ENCODE assay signal across 8 cellular contexts in genomic region chr4:55866973-55867574, GRCh38. TPM values are rescaled to one million over a fixed set of nuclear protein-coding genes. Genes with fewer than 3 reads are reported as not detected.
DNase-seq lines count a peak whose midpoint lies in the region; ATAC-seq, FAIRE-seq and TF ChIP-seq lines count a peak whose summit lies in the region.

No MANE protein-coding gene starts in this region.

- POLR2A ChIA-PET in A673 (lab: Charles Lee; ENCODE audit: low non-redundant PET), result no interaction called here
- POLR2A ChIA-PET in PC-3 (lab: Charles Lee; ENCODE audit: unreplicated experiment), result interaction anchor here (0.5 to 0.7 kb wide), 2 partner anchors 81 to 82 kb away, joined by 4 to 5 read pairs; no protein-coding TSS in a partner anchor

- TF ChIP-seq CTCF in A673 (conservative IDR thresholded peaks at IDR 0.05; ENCODE audit: low read depth, low read length) (peak; percentile 67), PC-3 (conservative IDR thresholded peaks at IDR 0.05; ENCODE audit: low read depth, low read length) (peak; percentile 95), choroid plexus epithelial cell (conservative IDR thresholded peaks at IDR 0.05; ENCODE audit: low read depth, low read length) (peak; percentile 82), right lobe of liver (IDR thresholded peaks at IDR 0.05) (peak; percentile 70 to 87 (median 87))

- no peak for TF ChIP-seq POLR2A in right lobe of liver (IDR thresholded peaks at IDR 0.05)

- H3K4me2 ChIP-seq in PC-3 (ENCODE audit: low read length), result peak overlapping the region; percentile 64

- H3K4me1 ChIP-seq in A673 (ENCODE audit: insufficient read depth, low read length, poor library complexity, severe bottlenecking), result peaks cover 19% of the 10 kb centered on the region
- peaks cover 28% of the 10 kb centered on the region for H3K4me1 ChIP-seq in PC-3 (ENCODE audit: insufficient read depth, low read length)
- no peaks in the 10 kb centered on the region for H3K4me1 ChIP-seq in right lobe of liver

- no peak overlapping the region for H3K9ac ChIP-seq in PC-3 (ENCODE audit: low read length)

- H3K27ac ChIP-seq in A673 (ENCODE audit: low read depth, low read length, poor library complexity, severe bottlenecking) (no peak overlapping the region), PC-3 (ENCODE audit: low read length) (peak overlapping the region; percentile 41), right lobe of liver (no peak overlapping the region)

- H3K27me3 ChIP-seq in A673 (replicated peaks; ENCODE audit: insufficient read depth, low read depth, low read length, poor library complexity) (no peaks in the 10 kb centered on the region), H7 (ENCODE audit: control insufficient read depth, insufficient read depth, low read length) (no peaks in the 10 kb centered on the region), PC-3 (ENCODE audit: low read length) (no peaks in the 10 kb centered on the region), right lobe of liver (no peaks in the 10 kb centered on the region)

- TSS peak; percentile 19 for BruUV-seq in A673 (replicated peaks; lab: Mats Ljungman, UMichigan)
- BruUV-seq in PC-3 (replicated peaks; lab: Mats Ljungman, UMichigan), result no TSS peak

- ATAC-seq in PC-3 (peak; percentile 79), right lobe of liver (peak; percentile 87 to 96 (median 88))

- peaks cover 14% of the 10 kb centered on the region for H3F3A ChIP-seq in PC-3 (ENCODE audit: low read length, unreplicated experiment)

- intact Hi-C loops in A673 (cut with micrococcal nuclease; ENCODE audit: unreplicated experiment) (loop anchor here (10.0 kb wide), 2 partner anchors 322 to 462 kb away; partner anchors contain the start of gene CLOCK), PC-3 (cut with micrococcal nuclease) (loop anchor here (1.0 to 5.0 kb wide), 6 partner anchors 81 to 520 kb away; partner anchors contain the start of genes CEP135 and SRD5A3), right lobe of liver (cut with DNase I) (no loop called here)

- H3K9me2 ChIP-seq in PC-3 (replicated peaks; ENCODE audit: low read length), result no peaks in the 10 kb centered on the region

- H3K36me3 ChIP-seq in A673 (ENCODE audit: insufficient read depth, low read length, poor library complexity, severe bottlenecking), result peaks cover 7% of the 10 kb centered on the region
- no peaks in the 10 kb centered on the region; the same call in 1 of the 2 replicates for H3K36me3 ChIP-seq in H7 (replicated peaks; ENCODE audit: control insufficient read depth, insufficient read depth, low read length)
- H3K36me3 ChIP-seq in PC-3 (ENCODE audit: low read depth, low read length), result peaks cover 38% of the 10 kb centered on the region; the same call in 1 of the 2 replicates
- peaks cover 0 to 37% (median 10%) of the 10 kb centered on the region in 4 donors for H3K36me3 ChIP-seq in right lobe of liver

- H3K4me3 ChIP-seq in A673 (ENCODE audit: low read depth, low read length, poor library complexity, severe bottlenecking) (no peak overlapping the region), H7 (ENCODE audit: insufficient read depth, low read depth, low read length) (no peak overlapping the region), PC-3 (ENCODE audit: low read length) (no peak overlapping the region), choroid plexus epithelial cell (ENCODE audit: low read depth, low read length) (no peak overlapping the region), right lobe of liver (no peak overlapping the region)

- CTCF ChIA-PET in A673 (lab: Charles Lee) (no interaction called here), PC-3 (lab: Charles Lee) (interaction anchor here (0.5 kb wide), 1 partner anchor 162 kb away, joined by 3 read pairs; no protein-coding TSS in a partner anchor)

- H2AFZ ChIP-seq in PC-3 (ENCODE audit: low read length), result peak overlapping the region; percentile 27; the same call in 1 of the 2 replicates

- H4K20me1 ChIP-seq in PC-3 (ENCODE audit: low read length), result 0 out of 2 replicates have a peak, but pooled peaks cover 6% of the 10 kb centered on the region

- WGBS in right lobe of liver (ENCODE audit: insufficient coverage, low coverage, low lambda C conversion rate, missing lambda C conversion rate), result 4% methylated on average over 4 of the region's 4 CpGs

- no peaks in the 10 kb centered on the region for H3K9me3 ChIP-seq in A673 (ENCODE audit: low read depth, low read length, poor library complexity, severe bottlenecking)
- H3K9me3 ChIP-seq in PC-3 (ENCODE audit: low read length), result no peaks in the 10 kb centered on the region
- no peaks in the 10 kb centered on the region for H3K9me3 ChIP-seq in right lobe of liver

- no peaks in the 10 kb centered on the region; the same call in 1 of the 2 replicates for H3K79me2 ChIP-seq in PC-3 (ENCODE audit: low read length)

- FAIRE-seq in urothelium cell line (lab: Jason Lieb, UNC), result no peak

- DNase-seq in A673 (ENCODE audit: low spot score) (peak; percentile 67), GDM1 (lab: John Stamatoyannopoulos, UW) (peak; percentile 38), H7 (peak; percentile 26), LHCN-M2 (ENCODE audit: low read depth) (peak; percentile 74), PC-3 (peak; percentile 79), choroid plexus epithelial cell (ENCODE audit: low read depth) (peak; percentile 88), right lobe of liver (no peak), urothelium cell line (ENCODE audit: low spot score) (peak; percentile 30)

RNA-seq across cellular contexts. Expression of gene EXOC1, which starts 13.6 kb away (rescaled TPM):
- total RNA-seq in A673 (2021) (12.0 and 14.6 TPM in 2 replicates), LHCN-M2 (2014; rRNA removed) (44.4 and 51.2 TPM in 2 replicates), PC-3 (2014; rRNA removed) (23.7 and 37.4 TPM in 2 replicates), right lobe of liver (1 to 10 TPM; 6.7 to 9.8 (median 9.2) TPM)
- 17.8 and 24.2 TPM in 2 replicates for total RNA-seq in H7 (2014; rRNA removed; shearing (Covaris generic))
- 17.2 TPM for polyA plus RNA-seq in LHCN-M2 (2012)

RNA-seq across cellular contexts. Expression of gene EXOC1L, which starts 47.5 kb away (rescaled TPM):
- total RNA-seq in A673 (2021) (not detected in 2 replicates), LHCN-M2 (2014; rRNA removed) (not detected in 2 replicates), PC-3 (2014; rRNA removed) (not detected in 2 replicates), right lobe of liver (not detected)
- total RNA-seq in H7 (2014; rRNA removed; shearing (Covaris generic)), result not detected in 2 replicates
- polyA plus RNA-seq in LHCN-M2 (2012), result not detected

Comparison
In these comparisons a context has a peak if more than half of its experiments do, and no peak if none do; other contexts are left out.
1. DNase-seq: peak in A673 (single experiment), GDM1 (single experiment), H7 (single experiment), LHCN-M2 (single experiment), PC-3 (single experiment), choroid plexus epithelial cell (single experiment) and urothelium cell line (single experiment); none in right lobe of liver (0 of 3).
2. intact Hi-C loops: an anchor here in A673 (10.0 kb wide) and PC-3 (1.0 to 5.0 kb wide); none called in right lobe of liver.
3. Peak in every context shown above with its lines, with median percentiles within 50 percentile points of each other: CTCF ChIP-seq.